32 cellular contexts compared by ENCODE assay signal in genomic region chr10:49707585-49707984, GRCh38. TPM values are rescaled to one million over a fixed set of nuclear protein-coding genes. Genes with fewer than 3 reads are reported as not detected.
"Had no signal": no experiment of that assay in that cellular context is flagged by ENCODE, and none has a peak within 500 bp of the region (broad histone marks: within the 10 kb centered on the region; RNA-seq: fewer than 3 reads in every experiment).

No MANE protein-coding gene starts in this region.

- H3K4me1 ChIP-seq: stomach, testis, thyroid gland, tibial artery, tibial nerve, transverse colon, upper lobe of left lung, upper lobe of right lung, uterus, vagina had no signal

- H3K9me3 ChIP-seq: testis, thoracic aorta, thyroid gland, tibial artery, transverse colon, upper lobe of left lung, upper lobe of right lung, uterus, vagina had no signal

- H3K36me3 Mint-ChIP-seq: stimulated activated effector memory CD8-positive, alpha-beta T cell treated with anti-CD3 and anti-CD28 coated beads, Interleukin-12 subunit alpha, Interleukin-12 subunit beta, amount 100 ng/mL, for 72 hours; stimulated activated memory B cell treated with anti-CD40 and anti-IgM and Interleukin-4, amounts not matched to agents 10 μg/mL and 1 μg/mL and 100 μg/mL, for 72 hours; type B pancreatic cell had no signal

- H3K27me3 Mint-ChIP-seq: stimulated activated naive CD8-positive, alpha-beta T cell treated with anti-CD3 and anti-CD28 coated beads, Interleukin-15, amount 100 ng/mL, for 72 hours had no signal

- H3K27me3 ChIP-seq: testis, thyroid gland, tibial artery, tibial nerve, transverse colon, upper lobe of left lung, upper lobe of right lung, uterus, vagina had no signal

- H3K36me3 ChIP-seq: stomach, thoracic aorta, thyroid gland, tibial artery, tibial nerve, transverse colon, upper lobe of left lung, upper lobe of right lung, uterus, vagina had no signal

- H3K4me3 Mint-ChIP-seq: stimulated activated effector memory CD8-positive, alpha-beta T cell treated with anti-CD3 and anti-CD28 coated beads, Interleukin-12 subunit alpha, Interleukin-12 subunit beta, amount 100 ng/mL, for 72 hours; stimulated activated memory B cell treated with anti-CD40 and anti-IgM and Interleukin-4, amounts not matched to agents 10 μg/mL and 1 μg/mL and 100 μg/mL, for 72 hours; stimulated activated naive CD8-positive, alpha-beta T cell treated with anti-CD3 and anti-CD28 coated beads, Interleukin-15, amount 100 ng/mL, for 72 hours; stimulated activated naive CD8-positive, alpha-beta T cell treated with anti-CD3 and anti-CD28 coated beads, Interleukin-15, Interleukin-2, amounts not matched to agents 100 ng/mL and 50 ng/mL, for 24 hours; type B pancreatic cell had no signal

- H3K27ac ChIP-seq: stomach, testis, thoracic aorta, thyroid gland, tibial artery, tibial nerve, transverse colon, upper lobe of left lung, upper lobe of right lung, uterus, vagina had no signal

- H3K4me3 ChIP-seq: stomach, testis, thoracic aorta, thyroid gland, tibial artery, tibial nerve, transverse colon, upper lobe of left lung, upper lobe of right lung, uterus, vagina had no signal

- H3K9me3 Mint-ChIP-seq: stimulated activated naive CD8-positive, alpha-beta T cell treated with anti-CD3 and anti-CD28 coated beads, Interleukin-15, amount 100 ng/mL, for 72 hours; stimulated activated naive CD8-positive, alpha-beta T cell treated with anti-CD3 and anti-CD28 coated beads, Interleukin-15, Interleukin-2, amounts not matched to agents 100 ng/mL and 50 ng/mL, for 24 hours; type B pancreatic cell had no signal

- DNase-seq: stimulated activated CD4-positive, alpha-beta T cell treated with anti-CD3 and anti-CD28 coated beads, Interleukin-2, amount 100 ng/mL, for 24 hours; stimulated activated CD4-positive, alpha-beta T cell treated with anti-CD3 and anti-CD28 coated beads, Interleukin-2, amount 100 ng/mL, for 48 hours; stimulated activated CD4-positive, alpha-beta T cell treated with anti-CD3 and anti-CD28 coated beads, Interleukin-4, amount 100 ng/mL, for 1 hour; stimulated activated CD4-positive, alpha-beta T cell treated with anti-CD3 and anti-CD28 coated beads, Interleukin-4, amount 100 ng/mL, for 24 hours; stimulated activated CD4-positive, alpha-beta T cell treated with anti-CD3 and anti-CD28 coated beads, Interleukin-4, amount 100 ng/mL, for 4 hours; stimulated activated CD8-positive, alpha-beta memory T cell treated with anti-CD3 and anti-CD28 coated beads, Interleukin-4, amount 100 ng/mL, for 48 hours; stimulated activated naive CD4-positive, alpha-beta T cell; stimulated activated naive CD4-positive, alpha-beta T cell treated with Interleukin-2 at 50 U/mL for 16 hours; stimulated activated naive CD8-positive, alpha-beta T cell treated with anti-CD3 and anti-CD28 coated beads, Interleukin-15, amount 100 ng/mL, for 72 hours; stimulated activated naive CD8-positive, alpha-beta T cell treated with anti-CD3 and anti-CD28 coated beads, Interleukin-15, Interleukin-2, amounts not matched to agents 100 U/mL and 50 U/mL, for 24 hours; stomach; substantia nigra; testis; thyroid gland; tibial artery; transverse colon; trophoblast cell; upper lobe of left lung; upper lobe of right lung; uterus had no signal

- H3K4me1 Mint-ChIP-seq: stimulated activated effector memory CD8-positive, alpha-beta T cell treated with anti-CD3 and anti-CD28 coated beads, Interleukin-12 subunit alpha, Interleukin-12 subunit beta, amount 100 ng/mL, for 72 hours; stimulated activated memory B cell treated with anti-CD40 and anti-IgM and Interleukin-4, amounts not matched to agents 10 μg/mL and 1 μg/mL and 100 μg/mL, for 72 hours; stimulated activated naive CD8-positive, alpha-beta T cell treated with anti-CD3 and anti-CD28 coated beads, Interleukin-15, amount 100 ng/mL, for 72 hours had no signal

- H3K27ac Mint-ChIP-seq: stimulated activated effector memory CD8-positive, alpha-beta T cell treated with anti-CD3 and anti-CD28 coated beads, Interleukin-12 subunit alpha, Interleukin-12 subunit beta, amount 100 ng/mL, for 72 hours; stimulated activated memory B cell treated with anti-CD40 and anti-IgM and Interleukin-4, amounts not matched to agents 10 μg/mL and 1 μg/mL and 100 μg/mL, for 72 hours; stimulated activated naive CD8-positive, alpha-beta T cell treated with anti-CD3 and anti-CD28 coated beads, Interleukin-15, amount 100 ng/mL, for 72 hours; stimulated activated naive CD8-positive, alpha-beta T cell treated with anti-CD3 and anti-CD28 coated beads, Interleukin-15, Interleukin-2, amounts not matched to agents 100 ng/mL and 50 ng/mL, for 24 hours; type B pancreatic cell had no signal

- ATAC-seq: stimulated activated effector memory CD8-positive, alpha-beta T cell treated with anti-CD3 and anti-CD28 coated beads, Interleukin-12 subunit alpha, Interleukin-12 subunit beta, amount 100 ng/mL, for 72 hours; stimulated activated memory B cell treated with anti-CD40 and anti-IgM and Interleukin-4, amounts not matched to agents 10 μg/mL and 1 μg/mL and 100 μg/mL, for 72 hours; stimulated activated naive CD8-positive, alpha-beta T cell treated with anti-CD3 and anti-CD28 coated beads, Interleukin-15, amount 100 ng/mL, for 72 hours; stimulated activated naive CD8-positive, alpha-beta T cell treated with anti-CD3 and anti-CD28 coated beads, Interleukin-15, Interleukin-2, amounts not matched to agents 100 U/mL and 50 U/mL, for 24 hours; upper lobe of right lung had no signal

- FAIRE-seq: urothelium cell line had no signal

RNA-seq across cellular contexts. Expression of gene C10orf53, which starts 28.1 kb away (rescaled TPM):
- total RNA-seq: stomach, subcutaneous adipose tissue, temporal lobe, thoracic aorta, thyroid gland, tibial nerve, transverse colon, upper lobe of left lung, upper lobe of right lung, ureter, urinary bladder, uterus, vagina had no signal
- polyA plus RNA-seq: stomach, urinary bladder had no signal

RNA-seq across cellular contexts. Expression of gene OGDHL, which starts 54.5 kb away (rescaled TPM):
- total RNA-seq: subcutaneous adipose tissue, thoracic aorta, tibial nerve had no signal
